In the genomic region with DNA sequence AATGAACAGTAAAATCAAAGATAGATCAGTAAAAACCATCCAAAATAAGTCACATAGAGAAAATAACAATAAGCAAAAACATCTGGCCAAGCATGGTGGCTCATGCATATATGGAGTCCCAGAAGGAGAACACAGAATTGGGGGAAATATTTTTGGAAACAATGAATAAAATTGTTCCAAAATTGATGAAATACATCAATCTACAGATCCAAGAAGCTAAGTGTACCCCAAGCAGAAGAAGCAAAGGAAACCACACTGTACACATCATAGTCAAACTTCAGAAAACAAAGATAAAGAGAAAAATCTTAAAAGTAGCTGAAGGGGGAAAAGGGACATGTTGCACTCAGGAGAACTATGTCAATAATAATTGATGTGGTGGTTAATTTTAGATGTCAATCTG, we compare ENCODE assay signal across 34 cellular contexts.
"Had no signal": no experiment of that assay in that cellular context is flagged by ENCODE, and none has a peak within 500 bp of the region (broad histone marks: within the 10 kb centered on the region; RNA-seq: fewer than 3 reads in every experiment).

No MANE protein-coding gene starts in this region.

- DNase-seq: Karpas-422, Kasumi-1, MG63, MM.1S, MV-4-11, NCI-H1048, NCI-H1092, NCI-H1092 treated with DMSO at 0.1 percent for 48 hours, NCI-H1105, NCI-H1105 treated with DMSO at 0.1 percent for 48 hours, NCI-H1417, NCI-H1417 treated with DMSO at 0.1 percent for 48 hours, NCI-H1436, NCI-H1436 treated with DMSO at 0.1 percent for 48 hours, NCI-H146, NCI-H1694, NCI-H1694 treated with DMSO at 0.1 percent for 48 hours, NCI-H187, NCI-H187 treated with DMSO at 0.1 percent for 48 hours, NCI-H1930, NCI-H2029, NCI-H2029 treated with DMSO at 0.1 percent for 48 hours, NCI-H2081, NCI-H2081 treated with DMSO at 0.1 percent for 48 hours, NCI-H2107, NCI-H2171, NCI-H2171 treated with DMSO at 0.1 percent for 48 hours, NCI-H2227 treated with DMSO at 0.1 percent for 48 hours, NCI-H226, NCI-H345, NCI-H446, NCI-H446 treated with DMSO at 0.1 percent for 48 hours, NCI-H510A, NCI-H510A treated with DMSO at 0.1 percent for 48 hours had no signal

- H3K36me3 ChIP-seq: MG63 had no signal

- H3K4me3 ChIP-seq: MG63 had no signal
